Comparison of ENCODE assay signal across 22 cellular contexts in the genomic region with DNA sequence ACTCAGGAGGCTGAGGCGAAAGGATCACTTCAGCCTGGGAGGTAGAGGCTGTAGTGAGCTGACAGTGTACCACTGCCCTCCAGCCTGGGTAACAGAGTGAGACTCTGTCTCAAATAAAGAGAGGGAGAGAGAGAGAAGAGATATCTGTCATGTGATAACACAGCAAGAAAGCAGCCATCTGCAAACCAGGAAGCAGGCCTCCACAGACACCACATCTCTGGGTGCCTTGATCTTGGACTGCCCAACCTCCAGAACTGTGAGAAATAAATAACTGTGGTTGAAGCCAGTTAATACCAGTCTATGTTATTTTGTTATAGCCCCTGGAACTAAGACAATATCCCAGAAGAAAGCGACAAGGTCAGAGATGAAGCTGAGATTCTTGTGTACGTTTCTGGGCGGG. TPM values are rescaled to one million over a fixed set of nuclear protein-coding genes. Genes with fewer than 3 reads are reported as not detected.
DNase-seq lines count a peak whose midpoint lies in the region; ATAC-seq and TF ChIP-seq lines count a peak whose summit lies in the region.
"Had no signal": no experiment of that assay in that cellular context is flagged by ENCODE, and none has a peak within 500 bp of the region (broad histone marks: within the 10 kb centered on the region; RNA-seq: fewer than 3 reads in every experiment).

No MANE protein-coding gene starts in this region.

- no peaks in the 10 kb centered on the region for H3K4me1 ChIP-seq in Loucy (ENCODE audit: insufficient read depth, low read length, poor library complexity, severe bottlenecking)
- peaks cover 12% of the 10 kb centered on the region for H3K4me1 ChIP-seq in hepatocyte (ENCODE audit: insufficient read depth)
- H3K4me1 ChIP-seq: BE2C had no signal

- DNase-seq in activated CD4-positive, alpha-beta T cell treated with anti-CD3 and anti-CD28 coated beads, Interleukin-2, amount 10 ng/mL, durations not matched to agents 24 days and 14 days: peak; percentile 25
- DNase-seq in activated CD4-positive, alpha-beta T cell treated with anti-CD3 and anti-CD28 coated beads for 4 hours: no peak
- DNase-seq in hepatocyte (ENCODE audit: low spot score) (no peak), DMS 273 (lab: John Stamatoyannopoulos, UW; ENCODE audit: unreplicated experiment) (no peak), CD14-positive monocyte (ENCODE audit: low spot score) (no peak)
- DNase-seq: AML-193; BE2C; Calu3; CD4-positive, alpha-beta memory T cell; COR-L47; DMS 273 treated with DMSO at 0.1 percent for 48 hours; DMS79; EL; GDM1; GOT3; HFFc6 had no signal

- H3K9ac ChIP-seq in Loucy (ENCODE audit: low read depth, low read length, poor library complexity, severe bottlenecking): no peak overlapping the region

- H4K20me1 ChIP-seq in Loucy (ENCODE audit: insufficient read depth, low read length, poor library complexity, severe bottlenecking) (no peaks in the 10 kb centered on the region), hepatocyte (ENCODE audit: insufficient read depth, poor library complexity, severe bottlenecking) (no peaks in the 10 kb centered on the region)
- H4K20me1 ChIP-seq: BLaER1 treated with 17β-estradiol and CSF1 and Interleukin-3, amounts not matched to agents 10 nM and 100 nM had no signal

- ATAC-seq in GM18511 (IDR thresholded peaks at IDR 0.05; ENCODE audit: unreplicated experiment): no peak
- ATAC-seq: GM12878 had no signal

- no peaks in the 10 kb centered on the region for H3K4me1 Mint-ChIP-seq in activated CD4-positive, alpha-beta T cell treated with anti-CD3 and anti-CD28 coated beads, Interleukin-2, amount 10 ng/mL, durations not matched to agents 24 days and 14 days
- peaks cover 47% of the 10 kb centered on the region for H3K4me1 Mint-ChIP-seq in CD14-positive monocyte

- intact Hi-C loops in activated CD4-positive, alpha-beta T cell treated with anti-CD3 and anti-CD28 coated beads, Interleukin-2, amount 10 ng/mL, durations not matched to agents 24 days and 14 days (cut with micrococcal nuclease): no loop called here
- intact Hi-C loops in CD14-positive monocyte (cut with micrococcal nuclease): no loop called here

- H3K4me2 ChIP-seq in Loucy (ENCODE audit: low read depth, low read length, poor library complexity, severe bottlenecking) (no peak overlapping the region), hepatocyte (no peak overlapping the region)

- no peak for TF ChIP-seq CTCF in Loucy (conservative IDR thresholded peaks at IDR 0.05; ENCODE audit: low read length)
- no peak for TF ChIP-seq CTCF in hepatocyte (IDR thresholded peaks at IDR 0.05; ENCODE audit: poor library complexity)
- no peak for TF ChIP-seq CTCF in CD14-positive monocyte (IDR thresholded peaks at IDR 0.05)

- H3K36me3 ChIP-seq in Loucy (ENCODE audit: insufficient read depth, low read length) (no peaks in the 10 kb centered on the region), hepatocyte (replicated peaks; ENCODE audit: insufficient read depth, low read depth) (no peaks in the 10 kb centered on the region)
- H3K36me3 ChIP-seq: BE2C; BLaER1 treated with 17β-estradiol and CSF1 and Interleukin-3, amounts not matched to agents 10 nM and 100 nM; HAP-1 had no signal

- H3K4me3 ChIP-seq in Loucy (ENCODE audit: low read length, poor library complexity, severe bottlenecking) (no peak overlapping the region), hepatocyte (no peak overlapping the region)
- H3K4me3 ChIP-seq: BLaER1 treated with 17β-estradiol and CSF1 and Interleukin-3, amounts not matched to agents 10 nM and 100 nM; GM12878; HAP-1 had no signal

- H3K27ac Mint-ChIP-seq in activated CD4-positive, alpha-beta T cell treated with anti-CD3 and anti-CD28 coated beads, Interleukin-2, amount 10 ng/mL, durations not matched to agents 24 days and 14 days: no peak overlapping the region
- H3K27ac Mint-ChIP-seq in CD14-positive monocyte: peak overlapping the region in 1 of 7 donors; percentile 12
- H3K27ac Mint-ChIP-seq: CD4-positive, alpha-beta memory T cell; HFFc6 had no signal

- peak overlapping the region; percentile 19 for H3K27ac ChIP-seq in hepatocyte
- H3K27ac ChIP-seq: 22Rv1 had no signal

- H3K79me2 ChIP-seq in Loucy (ENCODE audit: insufficient read depth, low read length): no peaks in the 10 kb centered on the region
- H3K79me2 ChIP-seq in hepatocyte: peaks cover 3% of the 10 kb centered on the region

- no peaks in the 10 kb centered on the region for H3K9me3 ChIP-seq in Loucy (ENCODE audit: insufficient read depth, low read depth, low read length)
- no peaks in the 10 kb centered on the region for H3K9me3 ChIP-seq in hepatocyte (ENCODE audit: low read depth)
- H3K9me3 ChIP-seq: BE2C, HAP-1 had no signal

- H3K27me3 Mint-ChIP-seq in activated CD4-positive, alpha-beta T cell treated with anti-CD3 and anti-CD28 coated beads, Interleukin-2, amount 10 ng/mL, durations not matched to agents 24 days and 14 days: peaks cover 42% of the 10 kb centered on the region
- H3K27me3 Mint-ChIP-seq in CD14-positive monocyte (ENCODE audit: low read depth in 3 of 3): peaks cover 27 to 32% (median 28%) of the 10 kb centered on the region in 3 donors

- H3K9me2 ChIP-seq in Loucy (replicated peaks; ENCODE audit: low read depth, low read length) (no peaks in the 10 kb centered on the region), hepatocyte (replicated peaks; ENCODE audit: insufficient read depth) (no peaks in the 10 kb centered on the region)

- no peaks in the 10 kb centered on the region for H3K36me3 Mint-ChIP-seq in activated CD4-positive, alpha-beta T cell treated with anti-CD3 and anti-CD28 coated beads, Interleukin-2, amount 10 ng/mL, durations not matched to agents 24 days and 14 days (ENCODE audit: low read depth)
- peaks cover 0 to 6% of the 10 kb centered on the region in 2 donors for H3K36me3 Mint-ChIP-seq in CD14-positive monocyte
- H3K36me3 Mint-ChIP-seq: CD4-positive, alpha-beta memory T cell had no signal

- 96% methylated on average over 4 of the region's 4 CpGs for WGBS in hepatocyte (ENCODE audit: low lambda C conversion rate, missing lambda C conversion rate)

- peaks cover 4% of the 10 kb centered on the region for H3K9me3 Mint-ChIP-seq in activated CD4-positive, alpha-beta T cell treated with anti-CD3 and anti-CD28 coated beads, Interleukin-2, amount 10 ng/mL, durations not matched to agents 24 days and 14 days
- peaks cover 0 to 10% (median 5%) of the 10 kb centered on the region in 7 donors for H3K9me3 Mint-ChIP-seq in CD14-positive monocyte
- H3K9me3 Mint-ChIP-seq: HFFc6 had no signal

- H3K4me3 Mint-ChIP-seq in activated CD4-positive, alpha-beta T cell treated with anti-CD3 and anti-CD28 coated beads, Interleukin-2, amount 10 ng/mL, durations not matched to agents 24 days and 14 days: no peak overlapping the region
- no peak overlapping the region for H3K4me3 Mint-ChIP-seq in CD14-positive monocyte
- H3K4me3 Mint-ChIP-seq: CD4-positive, alpha-beta memory T cell; HFFc6 had no signal

- H2AFZ ChIP-seq in Loucy (ENCODE audit: low read length) (0 out of 2 replicates have a peak overlapping the region, but pooled peaks have one; percentile 9), hepatocyte (no peak overlapping the region)

- H3F3A ChIP-seq in Loucy (ENCODE audit: low read depth): no peaks in the 10 kb centered on the region

- no peaks in the 10 kb centered on the region for H3K27me3 ChIP-seq in Loucy (ENCODE audit: insufficient read depth, low read length, poor library complexity, severe bottlenecking)
- no peaks in the 10 kb centered on the region for H3K27me3 ChIP-seq in hepatocyte
- H3K27me3 ChIP-seq: BE2C; BLaER1 treated with 17β-estradiol and CSF1 and Interleukin-3, amounts not matched to agents 10 nM and 100 nM had no signal

RNA-seq across cellular contexts. Expression of a gene that starts 2.6 kb away (rescaled TPM):
- total RNA-seq in activated CD4-positive, alpha-beta T cell treated with anti-CD3 and anti-CD28 coated beads, Interleukin-2, amount 10 ng/mL, durations not matched to agents 24 days and 14 days: not detected in 2 replicates
- 11.6 and 13.0 TPM in 2 replicates for total RNA-seq in hepatocyte
- 6.7 and 7.8 TPM in 2 replicates for polyA plus RNA-seq in hepatocyte
- polyA plus RNA-seq in CD14-positive monocyte: under 1 TPM in 1 of 2 donors, not detected in 1; 0.09 TPM
- total RNA-seq: GM12878 had no signal
- polyA plus RNA-seq: CD4-positive, alpha-beta memory T cell had no signal

Comparison
In these comparisons a context has a peak if more than half of its experiments do, and no peak if none do; other contexts are left out.
1. RNA of a gene that starts 2.6 kb away (total RNA-seq): 11.6 to 13.0 TPM in hepatocyte; not detected in activated CD4-positive, alpha-beta T cell treated with anti-CD3 and anti-CD28 coated beads, Interleukin-2, amount 10 ng/mL, durations not matched to agents 24 days and 14 days; every median in the first group is over 10 times any median in the second.